Comparison of ENCODE assay signal across 1 cellular context in the genomic region with DNA sequence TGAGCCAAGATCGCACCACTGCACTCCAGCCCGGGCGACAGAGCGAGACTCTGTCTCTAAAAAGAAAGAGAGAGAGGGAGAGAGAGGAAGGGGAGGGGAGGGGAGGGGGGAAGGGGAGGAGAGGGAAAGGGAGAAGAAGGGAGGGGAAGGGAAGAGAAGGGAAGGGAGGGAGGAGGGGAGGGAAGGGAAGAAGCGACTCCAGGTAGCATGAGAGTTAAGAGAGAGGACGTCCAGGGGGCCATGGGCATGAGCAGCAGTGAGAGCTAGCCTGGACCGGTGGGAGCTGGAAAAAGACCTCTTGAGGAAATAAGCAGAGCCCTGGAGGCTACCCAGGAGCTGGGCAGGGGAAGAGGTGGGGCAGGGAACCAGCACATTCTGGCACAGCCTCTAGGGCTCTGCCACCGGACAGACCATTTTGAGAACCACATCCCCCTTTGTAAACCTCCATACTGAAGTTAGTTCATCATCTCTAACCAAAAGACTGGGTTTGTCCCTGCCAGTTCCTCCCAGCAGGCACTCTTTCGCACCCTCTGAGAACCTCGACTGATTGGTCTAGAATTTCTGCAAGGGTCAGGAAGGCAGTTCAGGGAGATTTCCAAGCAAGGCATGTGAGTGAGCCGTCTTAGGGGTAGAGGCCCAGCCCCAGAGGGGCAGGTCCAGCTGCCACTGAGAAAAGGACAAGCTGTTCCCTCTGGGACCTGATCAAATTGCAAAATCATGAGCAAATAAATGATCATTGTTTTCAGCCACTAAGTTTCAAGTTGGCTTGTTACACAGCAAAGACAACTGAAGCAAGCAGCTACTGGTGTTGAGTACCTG.
A peak's percentile ranks its signal among the peaks of the same experiment; 100 is the strongest.
TF ChIP-seq lines count a peak whose summit lies in the region.

No MANE protein-coding gene starts in this region.

TF ChIP-seq in HepG2, 621 proteins besides CTCF, POLR2A, EP300 and RAD21:
- TF ChIP-seq FOXA1 (IDR thresholded peaks at IDR 0.05): no peak
- TF ChIP-seq FOXA1 (CRISPR knock-in tag; IDR thresholded peaks at IDR 0.05): 0 out of 2 replicates have a peak, but pooled peaks have one; percentile 4
- no peak for TF ChIP-seq CERS6 (CRISPR knock-in tag; IDR thresholded peaks at IDR 0.05)
- no peak for TF ChIP-seq PLRG1 (conservative IDR thresholded peaks at IDR 0.05)
- TF ChIP-seq, protein P1, sequence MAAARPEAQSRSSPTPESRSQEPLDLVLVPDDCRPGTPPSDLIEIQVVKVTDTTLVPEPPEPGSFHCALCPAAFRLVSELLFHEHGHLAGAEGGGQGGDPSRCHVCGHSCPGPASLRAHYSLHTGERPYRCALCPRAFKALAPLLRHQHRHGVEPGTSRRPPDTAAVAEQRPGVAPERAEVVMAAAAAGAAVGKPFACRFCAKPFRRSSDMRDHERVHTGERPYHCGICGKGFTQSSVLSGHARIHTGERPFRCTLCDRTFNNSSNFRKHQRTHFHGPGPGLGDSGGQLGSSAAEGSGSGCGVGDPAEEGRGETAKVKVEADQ (CRISPR knock-in tag; IDR thresholded peaks at IDR 0.05; ENCODE audit: borderline replicate concordance): no peak
- 0 out of 2 replicates have a peak, but pooled peaks have one; percentile 12 for TF ChIP-seq CEBPB (IDR thresholded peaks at IDR 0.05; ENCODE audit: borderline replicate concordance, low read depth, low read length)
- TF ChIP-seq RBAK (CRISPR knock-in tag; IDR thresholded peaks at IDR 0.05): peak; percentile 92
- TF ChIP-seq ZNF350 (CRISPR knock-in tag; IDR thresholded peaks at IDR 0.05; ENCODE audit: borderline replicate concordance, low read depth): no peak
- peak; percentile 90 for TF ChIP-seq PCBP2 (optimal IDR thresholded peaks at IDR 0.05; ENCODE audit: low read depth, low read length, poor library complexity, severe bottlenecking)
- no peak for TF ChIP-seq ZNF839 (CRISPR knock-in tag; IDR thresholded peaks at IDR 0.05; ENCODE audit: borderline replicate concordance)
- peak; percentile 65 for TF ChIP-seq HNRNPK (IDR thresholded peaks at IDR 0.05; ENCODE audit: low read depth, low read length, poor library complexity, severe bottlenecking)
- no peak for TF ChIP-seq ZNF343 (CRISPR knock-in tag; IDR thresholded peaks at IDR 0.05)
- no peak for TF ChIP-seq ZMYM4 (CRISPR knock-in tag; IDR thresholded peaks at IDR 0.05)
- no peak for TF ChIP-seq NFATC3 (CRISPR knock-in tag; IDR thresholded peaks at IDR 0.05)
TF ChIP-seq in HepG2: peak in this region for 5.
